16 cellular contexts compared by ENCODE assay signal in the genomic region with DNA sequence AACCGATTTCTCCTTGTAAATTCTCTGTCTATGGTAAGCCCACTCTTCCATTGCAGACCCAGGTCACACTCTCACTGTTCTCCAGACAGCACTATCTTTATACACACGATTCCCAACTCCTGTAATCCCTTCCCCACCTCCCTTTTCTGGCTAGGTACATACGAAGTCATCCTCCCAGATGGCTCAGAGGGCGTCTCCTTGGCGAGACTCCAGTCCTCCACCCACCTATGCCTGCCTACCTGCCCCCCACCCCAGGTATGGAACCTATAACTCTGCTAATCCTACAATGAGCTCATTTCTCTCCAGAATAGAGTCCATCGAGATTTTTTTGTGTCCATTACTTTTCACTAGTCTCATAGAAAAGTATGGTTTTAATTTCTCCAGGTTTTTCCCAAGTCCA.
"Had no signal": no experiment of that assay in that cellular context is flagged by ENCODE, and none has a peak within 500 bp of the region (broad histone marks: within the 10 kb centered on the region; RNA-seq: fewer than 3 reads in every experiment).

No MANE protein-coding gene starts in this region.

- H3K27me3 Mint-ChIP-seq: progenitor cell of endocrine pancreas had no signal

- H3K9me3 Mint-ChIP-seq: activated CD4-positive, alpha-beta T cell treated with anti-CD3 and anti-CD28 coated beads, Interleukin-2, amount 10 ng/mL, durations not matched to agents 24 days and 14 days; dendritic cell treated with granulocyte-macrophage colony-stimulating factor and Interleukin-4, amounts not matched to agents 40 ng/mL and 50 ng/mL, for 4 days; immature natural killer cell had no signal

- H3K36me3 Mint-ChIP-seq: natural killer cell had no signal

- H3K4me3 Mint-ChIP-seq: activated CD4-positive, alpha-beta T cell treated with anti-CD3 and anti-CD28 coated beads, Interleukin-2, amount 10 ng/mL, durations not matched to agents 24 days and 14 days; dendritic cell treated with granulocyte-macrophage colony-stimulating factor and Interleukin-4, amounts not matched to agents 40 ng/mL and 50 ng/mL, for 4 days; immature natural killer cell; natural killer cell had no signal

- ATAC-seq: esophagus mucosa, left cardiac atrium, lower lobe of right lung, right cardiac atrium had no signal

- H3K27ac Mint-ChIP-seq: activated CD4-positive, alpha-beta T cell treated with anti-CD3 and anti-CD28 coated beads, Interleukin-2, amount 10 ng/mL, durations not matched to agents 24 days and 14 days; dendritic cell treated with granulocyte-macrophage colony-stimulating factor and Interleukin-4, amounts not matched to agents 40 ng/mL and 50 ng/mL, for 4 days; progenitor cell of endocrine pancreas had no signal

- DNase-seq: activated effector memory CD4-positive, alpha-beta T cell treated with Interleukin-2 at 50 U/mL for 16 hours; activated T-cell treated with anti-CD3 and anti-CD28 coated beads, Interleukin-2, amount 50 U/mL, for 1 hour; adrenal gland; left cardiac atrium; lower lobe of right lung; natural killer cell; nucleus accumbens; right cardiac atrium; substantia nigra; T-helper 1 cell; transverse colon had no signal
